8 cellular contexts compared by ENCODE assay signal in genomic region chr9:92141144-92142129, GRCh38. TPM values are rescaled to one million over a fixed set of nuclear protein-coding genes. Genes with fewer than 3 reads are reported as not detected.
A peak's percentile ranks its signal among the peaks of the same experiment; 100 is the strongest.
DNase-seq lines count a peak whose midpoint lies in the region; FAIRE-seq and TF ChIP-seq lines count a peak whose summit lies in the region.

No MANE protein-coding gene starts in this region.

- FAIRE-seq in frontal cortex (lab: Jason Lieb, UNC) (no peak), small intestine (lab: Jason Lieb, UNC) (no peak)

- peak overlapping the region; percentile 38 for H3K4me3 ChIP-seq in H7 (ENCODE audit: insufficient read depth, low read depth, low read length)
- peak overlapping the region; percentile 54 for H3K4me3 ChIP-seq in suprapubic skin
- no peak overlapping the region for H3K4me3 ChIP-seq in small intestine (ENCODE audit: low read depth in 1 of 2, low read length in 2 of 2)

- TF ChIP-seq CTCF in suprapubic skin (IDR thresholded peaks at IDR 0.05) = no peak

- no peaks in the 10 kb centered on the region for H3K9me3 ChIP-seq in suprapubic skin
- no peaks in the 10 kb centered on the region for H3K9me3 ChIP-seq in small intestine (ENCODE audit: control insufficient read depth, low read depth)

- H3K27ac ChIP-seq in suprapubic skin (no peak overlapping the region), small intestine (ENCODE audit: low read depth in 1 of 2, low read length in 1 of 2) (no peak overlapping the region)

- DNase-seq in ACHN (peak; percentile 47), H7 (peak; percentile 89), astrocyte of the hippocampus (ENCODE audit: low read depth, low spot score) (peak; percentile 76), islet precursor cell (peak; percentile 85), suprapubic skin (ENCODE audit: low spot score in 2 of 2) (no peak), frontal cortex (ENCODE audit: low spot score in 2 of 2) (no peak), small intestine (no peak), epidermal melanocyte (ENCODE audit: insufficient read length, low spot score) (no peak)

- H3K27me3 ChIP-seq in H7 (ENCODE audit: control insufficient read depth, insufficient read depth, low read length) (peaks cover 21% of the 10 kb centered on the region), suprapubic skin (peaks cover 6% of the 10 kb centered on the region), small intestine (ENCODE audit: control insufficient read depth in 2 of 2, insufficient read depth in 2 of 2, low read length in 2 of 2) (peaks cover 2 to 6% of the 10 kb centered on the region in 2 donors)

- in situ Hi-C loops in ACHN (cut with HindIII; ENCODE audit: low pct_ligation_motif_present, low pct_unique_long_range_greater_than_20kb, low sequenced_read_pairs) = no loop called here

- no peak for TF ChIP-seq EP300 in suprapubic skin (IDR thresholded peaks at IDR 0.05)

- WGBS in suprapubic skin = 50% methylated on average over 20 of the region's 62 CpGs
- 14 to 15% (median 15%) methylated on average over 52 to 62 of the region's 62 CpGs for WGBS in small intestine, 3 donors

- no peak for TF ChIP-seq POLR2A in suprapubic skin (IDR thresholded peaks at IDR 0.05)

- H3K4me1 ChIP-seq in suprapubic skin (peaks cover 19% of the 10 kb centered on the region), small intestine (ENCODE audit: control insufficient read depth in 2 of 2, insufficient read depth in 1 of 2, low read depth in 1 of 2, low read length in 1 of 2) (no peaks in the 10 kb centered on the region)

- H3K36me3 ChIP-seq in H7 (replicated peaks; ENCODE audit: control insufficient read depth, insufficient read depth, low read length) = no peaks in the 10 kb centered on the region
- H3K36me3 ChIP-seq in suprapubic skin = no peaks in the 10 kb centered on the region
- H3K36me3 ChIP-seq in small intestine (ENCODE audit: control insufficient read depth in 2 of 2, insufficient read depth in 2 of 2, low read length in 2 of 2) = no peaks in the 10 kb centered on the region

RNA-seq across cellular contexts. Expression of gene SPTLC1, which starts 26.2 kb away (rescaled TPM):
- 63.6 and 81.3 TPM in 2 replicates for total RNA-seq in H7 (2014; rRNA removed; shearing (Covaris generic))
- total RNA-seq in suprapubic skin (100 to 1,000 TPM; 105 to 115 (median 109) TPM), frontal cortex (81.9 TPM)
- polyA plus RNA-seq in small intestine = 10 to 100 TPM; 13.4 to 55.2 (median 20.5) TPM

Comparison
In these comparisons a context has a peak if more than half of its experiments do, and no peak if none do; other contexts are left out.
1. DNase-seq: peak in ACHN (single experiment), H7 (single experiment), astrocyte of the hippocampus (single experiment) and islet precursor cell (single experiment); none in suprapubic skin (0 of 2), frontal cortex (0 of 2), small intestine (single experiment) and epidermal melanocyte (single experiment).
2. H3K4me3 ChIP-seq: peak in H7 (single experiment) and suprapubic skin (single experiment); none in small intestine (0 of 2).